2 cellular contexts compared by ENCODE assay signal in genomic region chr5:134998068-134998467, GRCh38. TPM values are rescaled to one million over a fixed set of nuclear protein-coding genes. Genes with fewer than 3 reads are reported as not detected.
"Had no signal": no experiment of that assay in that cellular context is flagged by ENCODE, and none has a peak within 500 bp of the region (broad histone marks: within the 10 kb centered on the region; RNA-seq: fewer than 3 reads in every experiment).

No MANE protein-coding gene starts in this region.

RNA-seq across cellular contexts. Expression of gene CATSPER3, which starts 30.4 kb away (rescaled TPM):
- total RNA-seq: HT-29 had no signal
- polyA plus RNA-seq: IgD-negative memory B cell had no signal
